ENCODE assay signal across 20 cellular contexts in genomic region chr19:5603626-5604025, GRCh38. TPM values are rescaled to one million over a fixed set of nuclear protein-coding genes. Genes with fewer than 3 reads are reported as not detected.
"Had no signal": no experiment of that assay in that cellular context is flagged by ENCODE, and none has a peak within 500 bp of the region (broad histone marks: within the 10 kb centered on the region; RNA-seq: fewer than 3 reads in every experiment).

No MANE protein-coding gene starts in this region.

- H3K27ac Mint-ChIP-seq: stimulated activated naive CD8-positive, alpha-beta T cell treated with anti-CD3 and anti-CD28 coated beads, Interleukin-15, Interleukin-2, amounts not matched to agents 100 ng/mL and 50 ng/mL, for 24 hours had no signal

- H3K4me2 ChIP-seq: hepatocyte, smooth muscle cell had no signal

- H3K4me3 Mint-ChIP-seq: neural crest cell; stimulated activated naive CD8-positive, alpha-beta T cell treated with anti-CD3 and anti-CD28 coated beads, Interleukin-15, Interleukin-2, amounts not matched to agents 100 ng/mL and 50 ng/mL, for 24 hours had no signal

- H3K9me3 ChIP-seq: ovary, psoas muscle, sigmoid colon, tibial artery, upper lobe of left lung, uterus had no signal

- H3K27me3 ChIP-seq: dorsolateral prefrontal cortex, hepatocyte, ovary, sigmoid colon, tibial artery, upper lobe of left lung, uterus had no signal

- DNase-seq: cortex of kidney; dorsolateral prefrontal cortex; effector CD8-positive, alpha-beta T cell; foreskin melanocyte; head of caudate nucleus; left colon; left ventricle myocardium superior; mesendoderm; naive thymus-derived CD8-positive, alpha-beta T cell; ovary; sigmoid colon; stimulated activated CD4-positive, alpha-beta T cell treated with anti-CD3 and anti-CD28 coated beads, Interleukin-2, amount 100 ng/mL, for 48 hours; tibial artery; upper lobe of left lung; uterus had no signal

- ATAC-seq: left colon; left ventricle myocardium superior; naive thymus-derived CD8-positive, alpha-beta T cell; psoas muscle had no signal

- H3K9me3 Mint-ChIP-seq: naive thymus-derived CD8-positive, alpha-beta T cell; neural crest cell; stimulated activated naive CD8-positive, alpha-beta T cell treated with anti-CD3 and anti-CD28 coated beads, Interleukin-15, Interleukin-2, amounts not matched to agents 100 ng/mL and 50 ng/mL, for 24 hours had no signal

- H3K27ac ChIP-seq: dorsolateral prefrontal cortex, hepatocyte, ovary, psoas muscle, sigmoid colon, tibial artery, upper lobe of left lung, uterus had no signal

- H3K4me1 ChIP-seq: psoas muscle, sigmoid colon, tibial artery, upper lobe of left lung, uterus had no signal

- H3K36me3 ChIP-seq: ovary, uterus had no signal

- H3K27me3 Mint-ChIP-seq: naive thymus-derived CD8-positive, alpha-beta T cell; stimulated activated naive CD8-positive, alpha-beta T cell treated with anti-CD3 and anti-CD28 coated beads, Interleukin-15, Interleukin-2, amounts not matched to agents 100 ng/mL and 50 ng/mL, for 24 hours had no signal

- H2AFZ ChIP-seq: hepatocyte had no signal

- H3K4me3 ChIP-seq: dorsolateral prefrontal cortex, hepatocyte, ovary, psoas muscle, sigmoid colon, smooth muscle cell, tibial artery, upper lobe of left lung, uterus had no signal

- H3K4me1 Mint-ChIP-seq: neural crest cell had no signal

RNA-seq across cellular contexts. Expression of gene TINCR, which starts 35.9 kb away (rescaled TPM):
- total RNA-seq: left ventricle myocardium superior had no signal
